ENCODE assay signal across 1 cellular context in genomic region chr7:2016761-2017482, GRCh38.
TF ChIP-seq lines count a peak whose summit lies in the region.

No MANE protein-coding gene starts in this region.

TF ChIP-seq in HepG2, 621 proteins besides CTCF, POLR2A, EP300 and RAD21:
- no peak for TF ChIP-seq AHDC1 (CRISPR knock-in tag; IDR thresholded peaks at IDR 0.05; ENCODE audit: borderline replicate concordance)
- TF ChIP-seq ZNF501 (CRISPR knock-in tag; IDR thresholded peaks at IDR 0.05): no peak
- TF ChIP-seq ZNF883 (CRISPR knock-in tag; IDR thresholded peaks at IDR 0.05; ENCODE audit: not compliant biosample characterization): no peak
- no peak for TF ChIP-seq DZIP1 (CRISPR knock-in tag; IDR thresholded peaks at IDR 0.05)
- TF ChIP-seq CEBPZ (IDR thresholded peaks at IDR 0.05; ENCODE audit: low read length): no peak
- no peak for TF ChIP-seq ZHX2 (IDR thresholded peaks at IDR 0.05; ENCODE audit: low read depth)
- no peak for TF ChIP-seq ZHX2 (CRISPR knock-in tag; IDR thresholded peaks at IDR 0.05; ENCODE audit: borderline replicate concordance)
- TF ChIP-seq ZNF878 (CRISPR knock-in tag; IDR thresholded peaks at IDR 0.05): no peak
- no peak for TF ChIP-seq ZZZ3 (CRISPR knock-in tag; IDR thresholded peaks at IDR 0.05; ENCODE audit: borderline replicate concordance)
- TF ChIP-seq ZNF367 (CRISPR knock-in tag; IDR thresholded peaks at IDR 0.05; ENCODE audit: borderline replicate concordance): no peak
- TF ChIP-seq RBM39 (IDR thresholded peaks at IDR 0.05; ENCODE audit: low read depth, low read length, poor library complexity, severe bottlenecking): no peak
- TF ChIP-seq ZBTB44 (CRISPR knock-in tag; IDR thresholded peaks at IDR 0.05): no peak
- no peak for TF ChIP-seq CREM (IDR thresholded peaks at IDR 0.05)
- TF ChIP-seq CREM (CRISPR knock-in tag; IDR thresholded peaks at IDR 0.05): no peak
- TF ChIP-seq ZNF75D (CRISPR knock-in tag; IDR thresholded peaks at IDR 0.05; ENCODE audit: borderline replicate concordance): no peak
